10 cellular contexts compared by ENCODE assay signal in the genomic region with DNA sequence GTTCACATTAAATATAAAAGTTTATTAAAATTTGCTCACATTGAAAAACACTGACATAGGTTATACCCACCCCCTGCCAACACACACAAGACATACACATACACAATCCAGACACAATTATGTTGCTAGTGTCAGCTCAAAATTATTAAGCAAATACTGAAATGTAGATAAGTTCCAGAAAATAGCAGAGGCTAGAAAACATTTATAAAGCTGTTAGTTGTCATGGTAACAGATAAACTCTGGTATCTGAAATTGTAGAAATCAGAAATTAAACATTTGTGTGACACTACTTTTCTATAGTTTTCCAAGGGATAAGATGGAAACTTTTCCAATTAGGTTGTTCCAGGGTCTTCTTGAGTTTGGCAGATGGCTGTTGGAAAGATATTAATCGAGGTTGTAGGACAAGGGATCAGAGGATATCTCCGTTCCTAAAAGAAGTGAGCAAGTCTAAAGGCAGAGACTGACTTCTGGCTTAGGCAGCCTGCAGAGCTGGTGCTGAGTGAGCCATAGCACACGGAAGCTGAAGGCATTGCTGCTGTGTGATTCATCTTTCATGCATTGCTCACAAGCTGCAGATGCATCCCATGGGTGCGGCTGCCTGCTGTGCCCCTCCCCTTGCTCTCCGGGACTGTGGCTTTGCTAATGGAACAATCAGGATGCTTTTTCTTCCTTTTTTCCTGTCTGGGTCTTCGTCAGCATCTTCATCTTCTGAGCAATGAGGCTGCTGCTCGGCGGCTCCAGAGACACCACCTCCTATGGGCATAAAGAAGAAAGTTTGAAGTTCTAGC.
DNase-seq lines count a peak whose midpoint lies in the region; ATAC-seq and TF ChIP-seq lines count a peak whose summit lies in the region.
"Had no signal": no experiment of that assay in that cellular context is flagged by ENCODE, and none has a peak within 500 bp of the region (broad histone marks: within the 10 kb centered on the region; RNA-seq: fewer than 3 reads in every experiment).

No MANE protein-coding gene starts in this region.

- H3K27me3 ChIP-seq in right cardiac atrium (ENCODE audit: control insufficient read depth, insufficient read depth), result no peaks in the 10 kb centered on the region
- peaks cover 5% of the 10 kb centered on the region for H3K27me3 ChIP-seq in upper lobe of right lung

- CTCF ChIA-PET in activated naive CD4-positive, alpha-beta T cell treated with anti-CD3 and anti-CD28 coated beads for 36 hours (lab: Charles Lee), result no interaction called here

- intact Hi-C loops in activated naive CD4-positive, alpha-beta T cell treated with anti-CD3 and anti-CD28 coated beads for 36 hours (cut with micrococcal nuclease), result no loop called here
- intact Hi-C loops in right cardiac atrium (cut with DNase I), result no loop called here
- intact Hi-C loops in upper lobe of right lung (cut with DNase I), result no loop called here

- H3K9me3 ChIP-seq in right cardiac atrium (ENCODE audit: control insufficient read depth, low read length) (no peaks in the 10 kb centered on the region), upper lobe of right lung (no peaks in the 10 kb centered on the region)

- H3K27ac Mint-ChIP-seq in activated naive CD4-positive, alpha-beta T cell treated with anti-CD3 and anti-CD28 coated beads for 36 hours, result no peak overlapping the region
- H3K27ac Mint-ChIP-seq: CD4-positive, alpha-beta memory T cell had no signal

- peaks cover 23% of the 10 kb centered on the region for H3K27me3 Mint-ChIP-seq in activated naive CD4-positive, alpha-beta T cell treated with anti-CD3 and anti-CD28 coated beads for 36 hours (ENCODE audit: low read depth)

- no peaks in the 10 kb centered on the region for H3K9me3 Mint-ChIP-seq in activated naive CD4-positive, alpha-beta T cell treated with anti-CD3 and anti-CD28 coated beads for 36 hours
- H3K9me3 Mint-ChIP-seq: CD4-positive, alpha-beta memory T cell had no signal

- no peaks in the 10 kb centered on the region for H3K4me1 Mint-ChIP-seq in activated naive CD4-positive, alpha-beta T cell treated with anti-CD3 and anti-CD28 coated beads for 36 hours (ENCODE audit: low read depth)
- H3K4me1 Mint-ChIP-seq: CD4-positive, alpha-beta memory T cell had no signal

- 24% methylated on average over 8 of the region's 8 CpGs for WGBS in right cardiac atrium

- ATAC-seq in right cardiac atrium (peak; percentile 68 to 91), upper lobe of right lung (peak; percentile 39), HG02642 (IDR thresholded peaks at IDR 0.05; ENCODE audit: poor library complexity, unreplicated experiment) (no peak), HG03045 (IDR thresholded peaks at IDR 0.05; ENCODE audit: unreplicated experiment) (no peak)

- H3K36me3 ChIP-seq in upper lobe of right lung, result no peaks in the 10 kb centered on the region

- DNase-seq in activated naive CD4-positive, alpha-beta T cell treated with anti-CD3 and anti-CD28 coated beads for 36 hours, result peak; percentile 5
- DNase-seq in activated naive CD4-positive, alpha-beta T cell (lab: John Stamatoyannopoulos, UW), result no peak
- DNase-seq in T1000 (lab: John Stamatoyannopoulos, UW) (peak; percentile 77), right cardiac atrium (peak in 2 of 3 donors; percentile 48 to 67), upper lobe of right lung (no peak), NOMO-1 treated with dmso at 0.1 percent for 144 hours (lab: John Stamatoyannopoulos, UW; ENCODE audit: unreplicated experiment) (no peak)
- DNase-seq: CD4-positive, alpha-beta memory T cell; effector memory CD4-positive, alpha-beta T cell had no signal

- H3K4me3 ChIP-seq in right cardiac atrium (ENCODE audit: low read length), result no peak overlapping the region
- no peak overlapping the region for H3K4me3 ChIP-seq in upper lobe of right lung

- no peaks in the 10 kb centered on the region for H3K36me3 Mint-ChIP-seq in activated naive CD4-positive, alpha-beta T cell treated with anti-CD3 and anti-CD28 coated beads for 36 hours (ENCODE audit: low read depth)
- H3K36me3 Mint-ChIP-seq: CD4-positive, alpha-beta memory T cell had no signal

- TF ChIP-seq CTCF in upper lobe of right lung (IDR thresholded peaks at IDR 0.05), result no peak

- H3K4me1 ChIP-seq in right cardiac atrium (ENCODE audit: control insufficient read depth, insufficient read depth, low read length), result no peaks in the 10 kb centered on the region
- no peaks in the 10 kb centered on the region for H3K4me1 ChIP-seq in upper lobe of right lung

- H3K4me3 Mint-ChIP-seq in activated naive CD4-positive, alpha-beta T cell treated with anti-CD3 and anti-CD28 coated beads for 36 hours, result no peak overlapping the region
- H3K4me3 Mint-ChIP-seq: CD4-positive, alpha-beta memory T cell had no signal

- H3K27ac ChIP-seq in right cardiac atrium (ENCODE audit: low read length) (no peak overlapping the region), upper lobe of right lung (no peak overlapping the region)

Comparison
In these comparisons a context has a peak if more than half of its experiments do, and no peak if none do; other contexts are left out.
1. DNase-seq: peak in activated naive CD4-positive, alpha-beta T cell treated with anti-CD3 and anti-CD28 coated beads for 36 hours (single experiment), T1000 (single experiment) and right cardiac atrium (2 of 3); none in activated naive CD4-positive, alpha-beta T cell (0 of 4), upper lobe of right lung (single experiment) and NOMO-1 treated with dmso at 0.1 percent for 144 hours (single experiment).
2. ATAC-seq: peak in right cardiac atrium (2 of 2) and upper lobe of right lung (single experiment); none in HG02642 (single experiment) and HG03045 (single experiment).